In genomic region chr2:171893824-171894611, GRCh38 we compare ENCODE assay signal across 1 cellular context.
TF ChIP-seq lines count a peak whose summit lies in the region.

TSS of gene SLC25A12 (minus strand) at chr2:171894244. CDS start at chr2:171894214, 30 bp downstream.

TF ChIP-seq in K562, 482 proteins besides CTCF, POLR2A, EP300 and RAD21 (continued from another document and continues in another):
- TF ChIP-seq CHD4 (IDR thresholded peaks at IDR 0.05; ENCODE audit: insufficient read depth, insufficient replicate concordance, low read depth, low read length, poor library complexity, severe bottlenecking) (no peak), ATF2 (CRISPR knock-in tag; IDR thresholded peaks at IDR 0.05) (no peak), HCFC1 (IDR thresholded peaks at IDR 0.05; ENCODE audit: low read depth, low read length) (peak; percentile 26; the same call in 1 of the 2 replicates), CREB1 (IDR thresholded peaks at IDR 0.05) (peak; percentile 74), CREB1 (CRISPR knock-in tag; IDR thresholded peaks at IDR 0.05) (peak; percentile 63; the same call in 1 of the 2 replicates), E4F1 (CRISPR knock-in tag; IDR thresholded peaks at IDR 0.05; ENCODE audit: borderline replicate concordance) (no peak), ZBED1 (IDR thresholded peaks at IDR 0.05) (no peak; the same call in 1 of the 2 replicates), CHD1 (IDR thresholded peaks at IDR 0.05; ENCODE audit: low read length) (no peak), SREBF1 (IDR thresholded peaks at IDR 0.05; ENCODE audit: borderline replicate concordance, low read depth, low read length) (no peak), NR1H2 (CRISPR knock-in tag; IDR thresholded peaks at IDR 0.05) (peak; percentile 56; the same call in 1 of the 2 replicates), AFF4 (CRISPR knock-in tag; IDR thresholded peaks at IDR 0.05) (peak; percentile 76; the same call in 1 of the 2 replicates), L3MBTL2 (IDR thresholded peaks at IDR 0.05) (peak; percentile 95), TSC22D4 (tag; IDR thresholded peaks at IDR 0.05) (no peak), ZNF830 (CRISPR knock-in tag; IDR thresholded peaks at IDR 0.05) (no peak), ZNF311 (CRISPR knock-in tag; IDR thresholded peaks at IDR 0.05) (no peak), ZNF121 (CRISPR knock-in tag; conservative IDR thresholded peaks at IDR 0.05) (no peak), YBX1 (IDR thresholded peaks at IDR 0.05) (no peak), GTF3C2 (IDR thresholded peaks at IDR 0.05; ENCODE audit: borderline replicate concordance, extremely low read depth, insufficient read length) (no peak), TAF15 (IDR thresholded peaks at IDR 0.05; ENCODE audit: low read depth, low read length) (no peak), NR2F6 (CRISPR knock-in tag; IDR thresholded peaks at IDR 0.05) (no peak), LCOR (CRISPR knock-in tag; IDR thresholded peaks at IDR 0.05) (no peak), UBTF (IDR thresholded peaks at IDR 0.05; ENCODE audit: borderline replicate concordance in 1 of 2, low read depth in 2 of 2, low read length in 2 of 2) (peak; percentile 53 to 72; a peak in 2 of 4 replicates), ZNF354B (CRISPR knock-in tag; IDR thresholded peaks at IDR 0.05) (no peak), CC2D1A (IDR thresholded peaks at IDR 0.05) (no peak), GTF2B (IDR thresholded peaks at IDR 0.05; ENCODE audit: extremely low read depth, insufficient read length) (peak; percentile 16), ESRRB (CRISPR knock-in tag; IDR thresholded peaks at IDR 0.05; ENCODE audit: borderline replicate concordance) (no peak), ZBTB34 (CRISPR knock-in tag; IDR thresholded peaks at IDR 0.05) (no peak), TEAD1 (CRISPR knock-in tag; IDR thresholded peaks at IDR 0.05) (no peak), LARP7 (IDR thresholded peaks at IDR 0.05) (peak; percentile 86; the same call in 1 of the 2 replicates), PHF20 (IDR thresholded peaks at IDR 0.05; ENCODE audit: partially characterized antibody) (peak; percentile 84), ZNF75A (CRISPR knock-in tag; IDR thresholded peaks at IDR 0.05) (no peak)
- TF ChIP-seq, protein P1, sequence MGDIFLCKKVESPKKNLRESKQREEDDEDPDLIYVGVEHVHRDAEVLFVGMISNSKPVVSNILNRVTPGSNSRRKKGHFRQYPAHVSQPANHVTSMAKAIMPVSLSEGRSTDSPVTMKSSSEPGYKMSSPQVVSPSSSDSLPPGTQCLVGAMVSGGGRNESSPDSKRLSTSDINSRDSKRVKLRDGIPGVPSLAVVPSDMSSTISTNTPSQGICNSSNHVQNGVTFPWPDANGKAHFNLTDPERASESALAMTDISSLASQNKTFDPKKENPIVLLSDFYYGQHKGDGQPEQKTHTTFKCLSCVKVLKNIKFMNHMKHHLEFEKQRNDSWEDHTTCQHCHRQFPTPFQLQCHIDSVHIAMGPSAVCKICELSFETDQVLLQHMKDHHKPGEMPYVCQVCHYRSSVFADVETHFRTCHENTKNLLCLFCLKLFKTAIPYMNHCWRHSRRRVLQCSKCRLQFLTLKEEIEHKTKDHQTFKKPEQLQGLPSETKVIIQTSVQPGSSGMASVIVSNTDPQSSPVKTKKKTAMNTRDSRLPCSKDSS (IDR thresholded peaks at IDR 0.05; ENCODE audit: low read depth, partially characterized antibody): peak; percentile 9
- TF ChIP-seq, protein P2, sequence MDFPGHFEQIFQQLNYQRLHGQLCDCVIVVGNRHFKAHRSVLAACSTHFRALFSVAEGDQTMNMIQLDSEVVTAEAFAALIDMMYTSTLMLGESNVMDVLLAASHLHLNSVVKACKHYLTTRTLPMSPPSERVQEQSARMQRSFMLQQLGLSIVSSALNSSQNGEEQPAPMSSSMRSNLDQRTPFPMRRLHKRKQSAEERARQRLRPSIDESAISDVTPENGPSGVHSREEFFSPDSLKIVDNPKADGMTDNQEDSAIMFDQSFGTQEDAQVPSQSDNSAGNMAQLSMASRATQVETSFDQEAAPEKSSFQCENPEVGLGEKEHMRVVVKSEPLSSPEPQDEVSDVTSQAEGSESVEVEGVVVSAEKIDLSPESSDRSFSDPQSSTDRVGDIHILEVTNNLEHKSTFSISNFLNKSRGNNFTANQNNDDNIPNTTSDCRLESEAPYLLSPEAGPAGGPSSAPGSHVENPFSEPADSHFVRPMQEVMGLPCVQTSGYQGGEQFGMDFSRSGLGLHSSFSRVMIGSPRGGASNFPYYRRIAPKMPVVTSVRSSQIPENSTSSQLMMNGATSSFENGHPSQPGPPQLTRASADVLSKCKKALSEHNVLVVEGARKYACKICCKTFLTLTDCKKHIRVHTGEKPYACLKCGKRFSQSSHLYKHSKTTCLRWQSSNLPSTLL (IDR thresholded peaks at IDR 0.05): no peak
- TF ChIP-seq, protein P3, sequence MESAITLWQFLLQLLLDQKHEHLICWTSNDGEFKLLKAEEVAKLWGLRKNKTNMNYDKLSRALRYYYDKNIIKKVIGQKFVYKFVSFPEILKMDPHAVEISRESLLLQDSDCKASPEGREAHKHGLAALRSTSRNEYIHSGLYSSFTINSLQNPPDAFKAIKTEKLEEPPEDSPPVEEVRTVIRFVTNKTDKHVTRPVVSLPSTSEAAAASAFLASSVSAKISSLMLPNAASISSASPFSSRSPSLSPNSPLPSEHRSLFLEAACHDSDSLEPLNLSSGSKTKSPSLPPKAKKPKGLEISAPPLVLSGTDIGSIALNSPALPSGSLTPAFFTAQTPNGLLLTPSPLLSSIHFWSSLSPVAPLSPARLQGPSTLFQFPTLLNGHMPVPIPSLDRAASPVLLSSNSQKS (CRISPR knock-in tag; IDR thresholded peaks at IDR 0.05): no peak
- TF ChIP-seq, protein P4, sequence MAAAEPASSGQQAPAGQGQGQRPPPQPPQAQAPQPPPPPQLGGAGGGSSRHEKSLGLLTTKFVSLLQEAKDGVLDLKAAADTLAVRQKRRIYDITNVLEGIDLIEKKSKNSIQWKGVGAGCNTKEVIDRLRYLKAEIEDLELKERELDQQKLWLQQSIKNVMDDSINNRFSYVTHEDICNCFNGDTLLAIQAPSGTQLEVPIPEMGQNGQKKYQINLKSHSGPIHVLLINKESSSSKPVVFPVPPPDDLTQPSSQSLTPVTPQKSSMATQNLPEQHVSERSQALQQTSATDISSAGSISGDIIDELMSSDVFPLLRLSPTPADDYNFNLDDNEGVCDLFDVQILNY (CRISPR knock-in tag; IDR thresholded peaks at IDR 0.05): no peak
- TF ChIP-seq, protein P5, sequence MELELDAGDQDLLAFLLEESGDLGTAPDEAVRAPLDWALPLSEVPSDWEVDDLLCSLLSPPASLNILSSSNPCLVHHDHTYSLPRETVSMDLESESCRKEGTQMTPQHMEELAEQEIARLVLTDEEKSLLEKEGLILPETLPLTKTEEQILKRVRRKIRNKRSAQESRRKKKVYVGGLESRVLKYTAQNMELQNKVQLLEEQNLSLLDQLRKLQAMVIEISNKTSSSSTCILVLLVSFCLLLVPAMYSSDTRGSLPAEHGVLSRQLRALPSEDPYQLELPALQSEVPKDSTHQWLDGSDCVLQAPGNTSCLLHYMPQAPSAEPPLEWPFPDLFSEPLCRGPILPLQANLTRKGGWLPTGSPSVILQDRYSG (tag; conservative IDR thresholded peaks at IDR 0.05; ENCODE audit: low read depth): peak; percentile 74; the same call in 1 of the 2 replicates
